In the genomic region with DNA sequence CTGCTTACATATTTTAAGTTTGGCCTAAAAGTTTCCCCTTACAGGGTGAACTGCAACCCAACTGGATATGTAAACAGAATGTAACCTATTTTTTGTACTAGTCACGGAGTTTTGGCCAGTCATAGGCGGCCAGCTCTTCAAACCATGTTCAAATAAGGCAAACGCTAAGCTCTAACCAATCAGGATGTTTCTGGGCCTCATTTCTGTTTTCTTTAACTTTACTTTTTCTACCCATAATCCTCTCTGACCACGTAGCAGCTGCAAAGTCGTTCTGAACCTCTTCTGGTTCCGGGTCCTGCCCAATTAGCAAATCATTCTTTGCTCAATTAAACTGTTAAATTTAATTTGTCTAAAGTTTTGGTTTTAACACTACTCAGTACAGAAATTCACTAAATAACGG, we compare ENCODE assay signal across 32 cellular contexts.
"Had no signal": no experiment of that assay in that cellular context is flagged by ENCODE, and none has a peak within 500 bp of the region (broad histone marks: within the 10 kb centered on the region; RNA-seq: fewer than 3 reads in every experiment).

No MANE protein-coding gene starts in this region.

- H3K27ac Mint-ChIP-seq: activated CD4-positive, alpha-beta memory T cell treated with anti-CD3 and anti-CD28 coated beads, Interleukin-2, amount 10 ng/mL, durations not matched to agents 7 days and 5 days; activated CD8-positive, alpha-beta memory T cell treated with anti-CD3 and anti-CD28 coated beads, Interleukin-2, amount 10 ng/mL, durations not matched to agents 7 days and 5 days; activated naive CD4-positive, alpha-beta T cell treated with anti-CD3 and anti-CD28 coated beads, Interleukin-2, amount 10 ng/mL, durations not matched to agents 7 days and 5 days; activated naive CD8-positive, alpha-beta T cell had no signal

- H3K4me1 Mint-ChIP-seq: activated CD4-positive, alpha-beta memory T cell treated with anti-CD3 and anti-CD28 coated beads, Interleukin-2, amount 10 ng/mL, durations not matched to agents 7 days and 5 days; activated CD8-positive, alpha-beta memory T cell treated with anti-CD3 and anti-CD28 coated beads, Interleukin-2, amount 10 ng/mL, durations not matched to agents 7 days and 5 days; activated naive CD4-positive, alpha-beta T cell treated with anti-CD3 and anti-CD28 coated beads, Interleukin-2, amount 10 ng/mL, durations not matched to agents 7 days and 5 days had no signal

- H3K9me3 Mint-ChIP-seq: activated CD4-positive, alpha-beta memory T cell treated with anti-CD3 and anti-CD28 coated beads, Interleukin-2, amount 10 ng/mL, durations not matched to agents 7 days and 5 days; activated naive CD4-positive, alpha-beta T cell treated with anti-CD3 and anti-CD28 coated beads, Interleukin-2, amount 10 ng/mL, durations not matched to agents 7 days and 5 days had no signal

- DNase-seq: activated CD4-positive, alpha-beta memory T cell treated with anti-CD3 and anti-CD28 coated beads, Interleukin-2, amount 10 ng/mL, durations not matched to agents 7 days and 5 days; activated CD4-positive, alpha-beta T cell treated with anti-CD3 and anti-CD28 coated beads for 1 hour; activated CD4-positive, alpha-beta T cell treated with anti-CD3 and anti-CD28 coated beads for 48 hours; activated CD4-positive, CD25-positive, alpha-beta regulatory T cell; activated CD8-positive, alpha-beta memory T cell treated with anti-CD3 and anti-CD28 coated beads for 24 hours; activated CD8-positive, alpha-beta memory T cell treated with anti-CD3 and anti-CD28 coated beads, Interleukin-2, amount 10 ng/mL, durations not matched to agents 7 days and 5 days; activated CD8-positive, alpha-beta memory T cell treated with anti-CD3 and anti-CD28 coated beads, Interleukin-2, amount 50 U/mL, for 48 hours; activated effector memory CD4-positive, alpha-beta T cell treated with Interleukin-2 at 50 U/mL for 16 hours; activated naive CD4-positive, alpha-beta T cell treated with anti-CD3 and anti-CD28 coated beads, Interleukin-2, amount 10 ng/mL, durations not matched to agents 7 days and 5 days; activated T-cell treated with anti-CD3 and anti-CD28 coated beads, Interleukin-2, amount 50 U/mL, for 48 hours; amniotic stem cell; aorta; brain microvascular endothelial cell; central memory CD4-positive, alpha-beta T cell; NCI-H1105 treated with DMSO at 0.1 percent for 48 hours; NCI-H1436; NCI-H1694; NCI-H1930; NCI-H2081 treated with DMSO at 0.1 percent for 48 hours; NCI-H226; NCI-H446 treated with DMSO at 0.1 percent for 48 hours; NCI-H524; NCI-H69; NCI-H82; SIG-M5; SW 1271; T-helper 1 cell; T-helper 2 cell; T-helper 9 cell; WERI-Rb-1 had no signal

- H3K36me3 Mint-ChIP-seq: activated CD8-positive, alpha-beta memory T cell treated with anti-CD3 and anti-CD28 coated beads, Interleukin-2, amount 10 ng/mL, durations not matched to agents 7 days and 5 days; activated naive CD4-positive, alpha-beta T cell treated with anti-CD3 and anti-CD28 coated beads, Interleukin-2, amount 10 ng/mL, durations not matched to agents 7 days and 5 days had no signal

- H3K27me3 ChIP-seq: brain microvascular endothelial cell had no signal

- ATAC-seq: activated CD8-positive, alpha-beta memory T cell treated with anti-CD3 and anti-CD28 coated beads, Interleukin-2, amount 10 ng/mL, durations not matched to agents 7 days and 5 days; SK-N-SH treated with all-trans-retinoic acid at 6 μM for 48 hours had no signal

- H3K36me3 ChIP-seq: brain microvascular endothelial cell, WERI-Rb-1 had no signal

- H3K27ac ChIP-seq: brain microvascular endothelial cell, WERI-Rb-1 had no signal

- H3K4me3 Mint-ChIP-seq: activated CD4-positive, alpha-beta memory T cell treated with anti-CD3 and anti-CD28 coated beads, Interleukin-2, amount 10 ng/mL, durations not matched to agents 7 days and 5 days; activated CD8-positive, alpha-beta memory T cell treated with anti-CD3 and anti-CD28 coated beads, Interleukin-2, amount 10 ng/mL, durations not matched to agents 7 days and 5 days; activated naive CD4-positive, alpha-beta T cell treated with anti-CD3 and anti-CD28 coated beads, Interleukin-2, amount 10 ng/mL, durations not matched to agents 7 days and 5 days; activated naive CD8-positive, alpha-beta T cell had no signal
